ENCODE assay signal across 10 cellular contexts in genomic region chr6:41367700-41368099, GRCh38. TPM values are rescaled to one million over a fixed set of nuclear protein-coding genes. Genes with fewer than 3 reads are reported as not detected.
DNase-seq lines count a peak whose midpoint lies in the region; ATAC-seq, FAIRE-seq and TF ChIP-seq lines count a peak whose summit lies in the region.
"Had no signal": no experiment of that assay in that cellular context is flagged by ENCODE, and none has a peak within 500 bp of the region (broad histone marks: within the 10 kb centered on the region; RNA-seq: fewer than 3 reads in every experiment).

No MANE protein-coding gene starts in this region.

- no peaks in the 10 kb centered on the region for H3K79me2 ChIP-seq in keratinocyte (ENCODE audit: control insufficient read depth, insufficient read depth, low read length)

- no peaks in the 10 kb centered on the region for H3K9me1 ChIP-seq in keratinocyte (ENCODE audit: control insufficient read depth, extremely low read depth, insufficient read depth, low read length)

- H3K27me3 ChIP-seq in keratinocyte (ENCODE audit: control insufficient read depth, extremely low read depth, insufficient read depth, low read length), result peaks cover 20% of the 10 kb centered on the region
- H3K27me3 ChIP-seq in uterus, result peaks cover 0 to 21% of the 10 kb centered on the region in 2 donors

- H4K20me1 ChIP-seq in keratinocyte (ENCODE audit: control insufficient read depth, extremely low read depth, insufficient read depth, low read length), result no peaks in the 10 kb centered on the region

- intact Hi-C loops in uterus (cut with DNase I; ENCODE audit: low total_unique reads), result no loop called here

- no peak overlapping the region for H3K4me2 ChIP-seq in keratinocyte (ENCODE audit: control insufficient read depth, extremely low read depth, insufficient read depth, low read depth, low read length)

- no peak overlapping the region for H3K9ac ChIP-seq in keratinocyte (ENCODE audit: control insufficient read depth, extremely low read depth, insufficient read depth, low read length)

- H3K36me3 ChIP-seq in keratinocyte (ENCODE audit: control insufficient read depth in 2 of 2, extremely low read depth in 1 of 2, insufficient read depth in 2 of 2, low read length in 2 of 2), result no peaks in the 10 kb centered on the region
- H3K36me3 ChIP-seq in uterus, result no peaks in the 10 kb centered on the region
- H3K36me3 ChIP-seq: thoracic aorta had no signal

- dilution Hi-C loops in keratinocyte (cut with MboI; ENCODE audit: extremely low pct_ligation_motif_present, low sequenced_read_pairs), result no loop called here

- peaks cover 18 to 31% (median 21%) of the 10 kb centered on the region in 4 donors for H3K4me1 Mint-ChIP-seq in naive thymus-derived CD8-positive, alpha-beta T cell

- no peak overlapping the region for H3K4me3 Mint-ChIP-seq in naive thymus-derived CD8-positive, alpha-beta T cell

- H3K27ac ChIP-seq in keratinocyte (ENCODE audit: control insufficient read depth, insufficient read depth, low read length) (no peak overlapping the region), uterus (no peak overlapping the region)
- H3K27ac ChIP-seq: thoracic aorta had no signal

- H3K27me3 Mint-ChIP-seq in naive thymus-derived CD8-positive, alpha-beta T cell, result peaks cover 25 to 49% (median 44%) of the 10 kb centered on the region in 5 donors

- peak in 9 of 14 donors; percentile 1 to 54 (median 36) for DNase-seq in C1 segment of cervical spinal cord (lab: John Stamatoyannopoulos, UW)
- peak; percentile 62 for DNase-seq in HPDE6-E6E7 (ENCODE audit: extremely low spot score)
- DNase-seq in NCI-H526 treated with DMSO at 0.1 percent for 48 hours (lab: John Stamatoyannopoulos, UW), result peak; percentile 75
- peak; percentile 20 for DNase-seq in brain pericyte (ENCODE audit: low read depth, low spot score)
- DNase-seq in keratinocyte (ENCODE audit: low read depth, low spot score), result no peak
- DNase-seq in uterus, result peak; percentile 35 to 44
- no peak for DNase-seq in activated T-cell treated with anti-CD3 and anti-CD28 coated beads for 4 hours
- no peak for DNase-seq in naive thymus-derived CD8-positive, alpha-beta T cell

- H3K27ac Mint-ChIP-seq in naive thymus-derived CD8-positive, alpha-beta T cell, result peak overlapping the region in 1 of 10 donors; percentile 13

- no peak for TF ChIP-seq POLR2A in uterus (IDR thresholded peaks at IDR 0.05)

- H3K4me3 ChIP-seq in keratinocyte (ENCODE audit: control insufficient read depth in 2 of 3, extremely low read depth in 1 of 3, insufficient read depth in 2 of 3, low read depth in 1 of 3, low read length in 3 of 3), result no peak overlapping the region
- no peak overlapping the region for H3K4me3 ChIP-seq in uterus
- H3K4me3 ChIP-seq: thoracic aorta had no signal

- peaks cover 0 to 3% (median 0%) of the 10 kb centered on the region in 9 donors for H3K9me3 Mint-ChIP-seq in naive thymus-derived CD8-positive, alpha-beta T cell

- POLR2A ChIA-PET in naive thymus-derived CD8-positive, alpha-beta T cell (lab: Charles Lee), result no interaction called here

- H3K9me3 ChIP-seq in keratinocyte (ENCODE audit: control insufficient read depth, low read depth, low read length) (no peaks in the 10 kb centered on the region), uterus (no peaks in the 10 kb centered on the region)
- H3K9me3 ChIP-seq: thoracic aorta had no signal

- no peak for ATAC-seq in naive thymus-derived CD8-positive, alpha-beta T cell

- H3K4me1 ChIP-seq in keratinocyte (ENCODE audit: control insufficient read depth, extremely low read depth, insufficient read depth, low read length) (peaks cover 12% of the 10 kb centered on the region), uterus (peaks cover 0 to 7% of the 10 kb centered on the region in 2 donors)

- no peaks in the 10 kb centered on the region for H3K36me3 Mint-ChIP-seq in naive thymus-derived CD8-positive, alpha-beta T cell

- FAIRE-seq in keratinocyte (lab: Jason Lieb, UNC), result no peak

- H2AFZ ChIP-seq in keratinocyte (ENCODE audit: control insufficient read depth, low read length), result no peak overlapping the region

- TF ChIP-seq CTCF in keratinocyte (optimal IDR thresholded peaks at IDR 0.05 in 1 of 3, IDR thresholded peaks at IDR 0.05 in 1 of 3, conservative IDR thresholded peaks at IDR 0.05 in 1 of 3; ENCODE audit: extremely low read depth in 1 of 3, insufficient read depth in 2 of 3, low read length in 3 of 3), result peak; percentile 84 to 96 (median 87)
- TF ChIP-seq CTCF in uterus (IDR thresholded peaks at IDR 0.05), result peak; percentile 45 to 67 (median 58)

RNA-seq across cellular contexts. Expression of gene NCR2, which starts 32.3 kb away (rescaled TPM):
- not detected in 3 replicates for polyA plus RNA-seq in keratinocyte
- not detected for polyA plus RNA-seq in keratinocyte (2011; ENCODE audit: low read depth)
- not detected in 2 replicates for polyA plus RNA-seq in keratinocyte (2011; cell fraction: cytosol; rRNA removed)
- not detected in 2 replicates for polyA plus RNA-seq in keratinocyte (2011; cell fraction: nucleus; rRNA removed)
- polyA plus RNA-seq in keratinocyte (2012; ENCODE audit: low replicate concordance), result not detected in 2 replicates
- not detected in 3 replicates for polyA minus RNA-seq in keratinocyte
- not detected for polyA minus RNA-seq in keratinocyte (2011; cell fraction: cytosol; rRNA and poly(A)+ RNA removed)
- polyA minus RNA-seq in keratinocyte (2011; cell fraction: nucleus; rRNA and poly(A)+ RNA removed), result not detected in 2 replicates
- not detected for total RNA-seq in uterus
- not detected for total RNA-seq in naive thymus-derived CD8-positive, alpha-beta T cell
- not detected for polyA plus RNA-seq in naive thymus-derived CD8-positive, alpha-beta T cell
- total RNA-seq: thoracic aorta had no signal
- polyA plus RNA-seq: esophagus had no signal

Comparison
In these comparisons a context has a peak if more than half of its experiments do, and no peak if none do; other contexts are left out.
1. DNase-seq: peak in C1 segment of cervical spinal cord (9 of 14), HPDE6-E6E7 (single experiment), NCI-H526 treated with DMSO at 0.1 percent for 48 hours (single experiment), brain pericyte (single experiment) and uterus (2 of 2); none in keratinocyte (single experiment), activated T-cell treated with anti-CD3 and anti-CD28 coated beads for 4 hours (single experiment) and naive thymus-derived CD8-positive, alpha-beta T cell (0 of 10).